11 cellular contexts compared by ENCODE assay signal in the genomic region with DNA sequence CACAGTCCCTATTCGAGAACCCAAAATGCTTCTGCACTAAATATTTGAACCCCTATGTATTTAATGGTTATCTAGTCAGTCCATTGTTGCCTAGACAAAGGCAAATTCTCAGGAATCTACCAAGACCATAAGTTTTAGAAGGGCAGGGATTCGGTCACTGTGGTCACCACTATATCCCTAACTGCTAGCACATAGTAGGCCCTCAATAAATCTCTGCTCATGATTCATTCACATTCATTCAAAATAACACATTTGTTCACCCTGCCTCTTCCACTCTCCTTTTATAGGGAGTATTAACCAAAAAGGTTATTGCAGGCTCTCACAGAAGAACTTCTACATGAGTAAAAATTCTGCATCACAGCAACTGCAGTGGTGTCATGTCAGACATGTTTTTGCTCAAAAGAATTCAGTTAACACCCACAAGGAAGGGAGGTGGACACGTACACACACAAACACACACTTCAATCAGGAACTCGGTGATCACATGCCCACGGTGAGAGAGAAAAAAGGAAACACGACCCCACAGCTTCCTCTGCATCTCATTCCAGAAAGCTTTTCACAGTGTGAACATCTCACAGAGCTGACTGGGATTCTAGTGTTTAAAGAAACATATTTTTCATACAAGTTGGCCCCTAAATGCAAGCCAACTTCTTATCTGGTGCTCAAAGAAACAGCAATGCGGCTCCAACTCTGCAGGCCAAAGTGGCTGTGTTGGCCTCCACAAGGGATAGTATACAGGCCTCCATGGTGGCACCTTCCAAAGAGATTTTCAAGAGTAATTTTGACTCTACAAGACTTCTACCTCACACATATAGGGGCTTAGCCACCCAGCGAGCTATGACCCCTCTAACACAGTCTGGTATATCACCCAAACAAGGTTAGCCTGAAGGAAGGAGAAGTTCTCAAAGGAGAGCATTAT.
DNase-seq lines count a peak whose midpoint lies in the region; ATAC-seq and TF ChIP-seq lines count a peak whose summit lies in the region.
"Had no signal": no experiment of that assay in that cellular context is flagged by ENCODE, and none has a peak within 500 bp of the region (broad histone marks: within the 10 kb centered on the region; RNA-seq: fewer than 3 reads in every experiment).

No MANE protein-coding gene starts in this region.

- H3K27ac ChIP-seq in lower lobe of right lung (peak overlapping the region; percentile 57), vagina (peak overlapping the region; percentile 52)
- H3K27ac ChIP-seq: HL-60, pancreas had no signal

- BruUV-seq in Calu3 (replicated peaks; lab: Mats Ljungman, UMichigan) = no TSS peak

- intact Hi-C loops in Right ventricle myocardium inferior (cut with DNase I) = no loop called here
- intact Hi-C loops in cardiac septum (cut with DNase I) = no loop called here
- intact Hi-C loops in activated T-helper 1 cell treated with anti-CD3 and anti-CD28 coated beads, Interleukin-12 subunit alpha, Interleukin-12 subunit beta, Interleukin-2, Interleukin-4 antibody, amounts not matched to agents 30 ng/mL and 10 ng/mL and 1 ng/mL, durations not matched to agents 14 hours and 24 hours and 36 hours (cut with micrococcal nuclease) = no loop called here
- intact Hi-C loops in lower lobe of right lung (cut with DNase I) = no loop called here
- intact Hi-C loops in vagina (cut with DNase I) = no loop called here
- intact Hi-C loops in Calu3 (cut with micrococcal nuclease; ENCODE audit: unreplicated experiment) = no loop called here

- DNase-seq in Right ventricle myocardium inferior (ENCODE audit: missing footprints) (no peak), cardiac septum (ENCODE audit: low spot score) (no peak), lower lobe of right lung (no peak), vagina (ENCODE audit: extremely low spot score in 2 of 2) (no peak), Calu3 (no peak)
- DNase-seq in activated T-helper 1 cell treated with anti-CD3 and anti-CD28 coated beads, Interleukin-12 subunit alpha, Interleukin-12 subunit beta, Interleukin-2, Interleukin-4 antibody, amounts not matched to agents 30 ng/mL and 10 ng/mL and 1 ng/mL, durations not matched to agents 14 hours and 24 hours and 36 hours (ENCODE audit: low spot score) = no peak
- DNase-seq: NCI-H524, pancreas had no signal

- H3K4me3 Mint-ChIP-seq in activated T-helper 1 cell treated with anti-CD3 and anti-CD28 coated beads, Interleukin-12 subunit alpha, Interleukin-12 subunit beta, Interleukin-2, Interleukin-4 antibody, amounts not matched to agents 30 ng/mL and 10 ng/mL and 1 ng/mL, durations not matched to agents 14 hours and 24 hours and 36 hours = peak overlapping the region; percentile 69
- no peak overlapping the region for H3K4me3 Mint-ChIP-seq in Calu3 (ENCODE audit: low read depth, unreplicated experiment)

- H3K4me1 Mint-ChIP-seq in activated T-helper 1 cell treated with anti-CD3 and anti-CD28 coated beads, Interleukin-12 subunit alpha, Interleukin-12 subunit beta, Interleukin-2, Interleukin-4 antibody, amounts not matched to agents 30 ng/mL and 10 ng/mL and 1 ng/mL, durations not matched to agents 14 hours and 24 hours and 36 hours (ENCODE audit: low read depth) = peaks cover 95% of the 10 kb centered on the region
- peaks cover 43% of the 10 kb centered on the region for H3K4me1 Mint-ChIP-seq in Calu3 (ENCODE audit: low read depth, unreplicated experiment)

- peaks cover 11% of the 10 kb centered on the region for H3K36me3 Mint-ChIP-seq in activated T-helper 1 cell treated with anti-CD3 and anti-CD28 coated beads, Interleukin-12 subunit alpha, Interleukin-12 subunit beta, Interleukin-2, Interleukin-4 antibody, amounts not matched to agents 30 ng/mL and 10 ng/mL and 1 ng/mL, durations not matched to agents 14 hours and 24 hours and 36 hours (ENCODE audit: low read depth)
- no peaks in the 10 kb centered on the region for H3K36me3 Mint-ChIP-seq in Calu3 (ENCODE audit: insufficient read depth, unreplicated experiment)

- H3K9me3 ChIP-seq in lower lobe of right lung (no peaks in the 10 kb centered on the region), vagina (no peaks in the 10 kb centered on the region)
- H3K9me3 ChIP-seq: pancreas had no signal

- H3K4me1 ChIP-seq in lower lobe of right lung (peaks cover 86% of the 10 kb centered on the region), vagina (peaks cover 37% of the 10 kb centered on the region)

- no peak for TF ChIP-seq POLR2A in vagina (IDR thresholded peaks at IDR 0.05)

- TF ChIP-seq CTCF in lower lobe of right lung (IDR thresholded peaks at IDR 0.05) = no peak
- TF ChIP-seq CTCF in vagina (IDR thresholded peaks at IDR 0.05) = no peak
- TF ChIP-seq CTCF in Calu3 (IDR thresholded peaks at IDR 0.05; ENCODE audit: unreplicated experiment) = no peak

- peak overlapping the region; percentile 97 for H3K27ac Mint-ChIP-seq in activated T-helper 1 cell treated with anti-CD3 and anti-CD28 coated beads, Interleukin-12 subunit alpha, Interleukin-12 subunit beta, Interleukin-2, Interleukin-4 antibody, amounts not matched to agents 30 ng/mL and 10 ng/mL and 1 ng/mL, durations not matched to agents 14 hours and 24 hours and 36 hours
- H3K27ac Mint-ChIP-seq in Calu3 (ENCODE audit: unreplicated experiment) = no peak overlapping the region

- CTCF ChIA-PET in Calu3 (lab: Charles Lee) = no interaction called here

- no peaks in the 10 kb centered on the region for H3K27me3 Mint-ChIP-seq in activated T-helper 1 cell treated with anti-CD3 and anti-CD28 coated beads, Interleukin-12 subunit alpha, Interleukin-12 subunit beta, Interleukin-2, Interleukin-4 antibody, amounts not matched to agents 30 ng/mL and 10 ng/mL and 1 ng/mL, durations not matched to agents 14 hours and 24 hours and 36 hours (ENCODE audit: insufficient read depth)
- H3K27me3 Mint-ChIP-seq in Calu3 (ENCODE audit: unreplicated experiment) = no peaks in the 10 kb centered on the region

- H3K36me3 ChIP-seq in lower lobe of right lung = no peaks in the 10 kb centered on the region
- H3K36me3 ChIP-seq in vagina = no peaks in the 10 kb centered on the region
- H3K36me3 ChIP-seq: pancreas had no signal

- H3K4me3 ChIP-seq in lower lobe of right lung (no peak overlapping the region), vagina (no peak overlapping the region)
- H3K4me3 ChIP-seq: pancreas had no signal

- no peaks in the 10 kb centered on the region for H3K27me3 ChIP-seq in lower lobe of right lung (ENCODE audit: low read depth)
- no peaks in the 10 kb centered on the region for H3K27me3 ChIP-seq in vagina
- H3K27me3 ChIP-seq: pancreas had no signal

- no peaks in the 10 kb centered on the region for H3K9me3 Mint-ChIP-seq in activated T-helper 1 cell treated with anti-CD3 and anti-CD28 coated beads, Interleukin-12 subunit alpha, Interleukin-12 subunit beta, Interleukin-2, Interleukin-4 antibody, amounts not matched to agents 30 ng/mL and 10 ng/mL and 1 ng/mL, durations not matched to agents 14 hours and 24 hours and 36 hours
- no peaks in the 10 kb centered on the region for H3K9me3 Mint-ChIP-seq in Calu3 (ENCODE audit: low read depth, unreplicated experiment)

- ATAC-seq in Right ventricle myocardium inferior = peak; percentile 40
- no peak for ATAC-seq in lower lobe of right lung
- no peak for ATAC-seq in GM21528 (IDR thresholded peaks at IDR 0.05; ENCODE audit: low FRiP score, unreplicated experiment)
- ATAC-seq in GM18517 (IDR thresholded peaks at IDR 0.05; ENCODE audit: unreplicated experiment) = no peak
